ENCODE assay signal across 9 cellular contexts in the genomic region with DNA sequence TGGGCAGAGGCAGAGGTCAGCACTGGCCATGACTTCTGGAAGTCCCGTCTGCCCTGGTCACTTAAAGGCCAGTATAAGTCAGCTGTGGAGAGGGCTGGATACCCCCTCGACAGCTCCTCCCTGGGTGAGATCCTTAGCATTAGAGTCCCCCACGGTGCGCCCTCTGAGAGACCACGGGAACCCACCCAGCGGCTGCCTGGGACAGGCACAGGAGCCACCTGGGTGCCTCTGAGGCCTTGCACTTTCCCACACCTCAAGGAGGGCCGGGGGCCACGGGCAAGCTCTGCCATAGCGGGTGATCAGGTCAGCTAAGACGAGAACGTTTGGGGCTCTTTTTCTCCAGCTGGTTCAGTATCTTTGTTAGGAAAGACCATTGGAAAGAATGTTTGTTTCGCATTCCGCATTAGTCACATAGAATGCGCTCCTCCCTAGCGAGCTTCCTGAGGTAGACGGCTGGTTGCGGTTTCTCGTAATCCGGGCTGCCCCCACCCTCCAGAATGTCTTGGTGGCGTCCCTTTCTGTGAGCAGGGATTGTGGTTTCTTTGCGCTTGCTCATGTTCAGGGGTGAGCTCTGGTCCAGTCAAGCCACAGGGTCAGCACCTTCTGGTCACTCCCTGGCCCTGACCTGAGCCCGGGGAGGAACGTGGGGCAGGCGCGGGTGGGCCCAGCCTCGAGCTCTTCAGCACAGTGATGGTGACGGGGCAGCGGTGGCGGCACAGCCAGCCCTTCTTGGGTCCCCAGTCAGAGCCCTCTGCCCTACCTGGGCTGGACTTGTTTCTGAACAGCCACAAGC. TPM values are rescaled to one million over a fixed set of nuclear protein-coding genes. Genes with fewer than 3 reads are reported as not detected.
DNase-seq lines count a peak whose midpoint lies in the region; ATAC-seq and TF ChIP-seq lines count a peak whose summit lies in the region.
"Had no signal": no experiment of that assay in that cellular context is flagged by ENCODE, and none has a peak within 500 bp of the region (broad histone marks: within the 10 kb centered on the region; RNA-seq: fewer than 3 reads in every experiment).

No MANE protein-coding gene starts in this region.

- no peaks in the 10 kb centered on the region for H3K27me3 ChIP-seq in adipocyte (replicated peaks; ENCODE audit: control insufficient read depth, insufficient read depth, low read length)
- no peaks in the 10 kb centered on the region for H3K27me3 ChIP-seq in suprapubic skin
- H3K27me3 ChIP-seq: Peyer's patch had no signal

- H3K9ac ChIP-seq in adipocyte (ENCODE audit: low read length), result no peak overlapping the region

- peaks cover 58% of the 10 kb centered on the region for H3K36me3 ChIP-seq in adipocyte (ENCODE audit: control insufficient read depth, insufficient read depth, low read length, severe bottlenecking)
- peaks cover 89% of the 10 kb centered on the region for H3K36me3 ChIP-seq in suprapubic skin

- no peak for TF ChIP-seq EP300 in suprapubic skin (IDR thresholded peaks at IDR 0.05)

- H3K4me3 ChIP-seq in adipocyte (ENCODE audit: low read length), result no peak overlapping the region
- H3K4me3 ChIP-seq in suprapubic skin, result no peak overlapping the region
- H3K4me3 ChIP-seq: HAP-1, Peyer's patch had no signal

- no peak for TF ChIP-seq POLR2A in suprapubic skin (IDR thresholded peaks at IDR 0.05)

- H3K4me1 ChIP-seq in adipocyte (ENCODE audit: control insufficient read depth, insufficient read depth, low read length), result peaks cover 4% of the 10 kb centered on the region
- H3K4me1 ChIP-seq in suprapubic skin, result no peaks in the 10 kb centered on the region
- H3K4me1 ChIP-seq: HAP-1, Peyer's patch had no signal

- peak overlapping the region; percentile 36 for H3K27ac ChIP-seq in suprapubic skin
- H3K27ac ChIP-seq: Peyer's patch had no signal

- 89% methylated on average over 26 of the region's 29 CpGs for WGBS in suprapubic skin

- DNase-seq in HS-5 (ENCODE audit: low read depth), result peak; percentile 56
- DNase-seq in adipocyte (ENCODE audit: low read depth), result peak; percentile 90
- peak; percentile 92 for DNase-seq in glomerular visceral epithelial cell (ENCODE audit: extremely low spot score)
- DNase-seq in suprapubic skin (ENCODE audit: low spot score in 2 of 2), result no peak
- DNase-seq in mesenteric fat pad (ENCODE audit: low spot score), result no peak
- DNase-seq in kidney glomerular epithelial cell (lab: John Stamatoyannopoulos, UW), result no peak
- DNase-seq: Peyer's patch had no signal

- H3K9me3 ChIP-seq in adipocyte (ENCODE audit: control insufficient read depth, low read length) (no peaks in the 10 kb centered on the region), suprapubic skin (no peaks in the 10 kb centered on the region)
- H3K9me3 ChIP-seq: HAP-1, Peyer's patch had no signal

- ATAC-seq in GM18502 (IDR thresholded peaks at IDR 0.05; ENCODE audit: poor library complexity, unreplicated experiment), result no peak

- no peak for TF ChIP-seq CTCF in suprapubic skin (IDR thresholded peaks at IDR 0.05)

RNA-seq across cellular contexts. Expression of a gene that starts 25.2 kb away (rescaled TPM):
- total RNA-seq in suprapubic skin, result 100 to 1,000 TPM in 3 of 4 donors, 10 to 100 TPM in 1; 76.9 to 115 (median 103) TPM
- 34.6 TPM for total RNA-seq in mesenteric fat pad

RNA-seq across cellular contexts. Expression of a gene that starts 26.5 kb away (rescaled TPM):
- total RNA-seq in suprapubic skin (10 to 100 TPM in 2 of 4 donors, 1 to 10 TPM in 2; 9.8 to 26.3 (median 15.1) TPM), mesenteric fat pad (14.5 TPM)

RNA-seq across cellular contexts. Expression of a gene that starts 26.8 kb away (rescaled TPM):
- total RNA-seq in suprapubic skin (10 to 100 TPM; 46.8 to 74.3 (median 64.9) TPM), mesenteric fat pad (71.3 TPM)

RNA-seq across cellular contexts. Expression of a gene that starts 36.3 kb away (rescaled TPM):
- total RNA-seq in suprapubic skin (100 to 1,000 TPM; 124 to 205 (median 156) TPM), mesenteric fat pad (28.8 TPM)

RNA-seq across cellular contexts. Expression of a gene that starts 36.7 kb away (rescaled TPM):
- 100 to 1,000 TPM in 1 of 4 donors, 10 to 100 TPM in 3; 55.4 to 115 (median 90.8) TPM for total RNA-seq in suprapubic skin
- total RNA-seq in mesenteric fat pad, result 35.1 TPM

Comparison
In these comparisons a context has a peak if more than half of its experiments do, and no peak if none do; other contexts are left out.
1. DNase-seq: peak in HS-5 (single experiment), adipocyte (single experiment) and glomerular visceral epithelial cell (single experiment); none in suprapubic skin (0 of 2), mesenteric fat pad (single experiment) and kidney glomerular epithelial cell (single experiment).